In the genomic region with DNA sequence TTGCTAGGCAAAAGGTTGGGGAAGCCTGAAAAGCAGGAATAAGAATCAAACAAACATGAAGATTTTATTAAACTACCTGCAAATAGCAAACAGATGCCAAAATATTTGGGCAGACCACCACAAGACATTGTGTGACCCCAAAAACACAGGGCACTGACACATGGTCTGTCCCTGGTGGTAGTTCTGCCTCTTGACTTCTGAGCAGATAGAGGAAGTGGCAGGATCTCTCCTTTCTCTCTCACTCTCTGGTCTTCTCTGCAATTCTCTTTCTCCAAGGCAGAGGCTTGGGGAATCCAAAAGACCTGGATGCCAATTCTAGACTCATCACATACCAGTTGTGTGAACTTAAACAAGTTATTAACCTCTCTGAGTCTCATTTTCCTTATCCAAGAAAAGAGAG, we compare ENCODE assay signal across 24 cellular contexts. TPM values are rescaled to one million over a fixed set of nuclear protein-coding genes. Genes with fewer than 3 reads are reported as not detected.
A peak's percentile ranks its signal among the peaks of the same experiment; 100 is the strongest.
DNase-seq lines count a peak whose midpoint lies in the region; ATAC-seq and TF ChIP-seq lines count a peak whose summit lies in the region.
"Had no signal": no experiment of that assay in that cellular context is flagged by ENCODE, and none has a peak within 500 bp of the region (broad histone marks: within the 10 kb centered on the region; RNA-seq: fewer than 3 reads in every experiment).

No MANE protein-coding gene starts in this region.

- no peak for TF ChIP-seq CTCF in NB4 (IDR thresholded peaks at IDR 0.05; ENCODE audit: low read depth, low read length)
- TF ChIP-seq CTCF in HFFc6 (IDR thresholded peaks at IDR 0.05), result no peak

- peaks cover 14% of the 10 kb centered on the region for H3K9me3 ChIP-seq in KOPT-K1 (ENCODE audit: insufficient read depth, low read length, poor library complexity, severe bottlenecking)
- H3K9me3 ChIP-seq: SJCRH30 had no signal

- peaks cover 81 to 88% of the 10 kb centered on the region in 2 donors for H3K4me1 Mint-ChIP-seq in immature natural killer cell
- H3K4me1 Mint-ChIP-seq in stimulated activated naive B cell treated with anti-CD40 and anti-IgM and Interleukin-4, amounts not matched to agents 10 μg/mL and 1 μg/mL and 100 μg/mL, for 72 hours, result peaks cover 32 to 52% of the 10 kb centered on the region in 2 donors
- peaks cover 16% of the 10 kb centered on the region for H3K4me1 Mint-ChIP-seq in HFFc6 (ENCODE audit: low read depth)

- H3K27ac Mint-ChIP-seq in immature natural killer cell, result peak overlapping the region; percentile 43 to 90 (median 85)
- no peak overlapping the region for H3K27ac Mint-ChIP-seq in stimulated activated naive B cell treated with anti-CD40 and anti-IgM and Interleukin-4, amounts not matched to agents 10 μg/mL and 1 μg/mL and 100 μg/mL, for 72 hours
- H3K27ac Mint-ChIP-seq in HFFc6, result no peak overlapping the region

- H3K4me3 Mint-ChIP-seq in immature natural killer cell, result peak overlapping the region; percentile 4 to 41 (median 23)
- no peak overlapping the region for H3K4me3 Mint-ChIP-seq in stimulated activated naive B cell treated with anti-CD40 and anti-IgM and Interleukin-4, amounts not matched to agents 10 μg/mL and 1 μg/mL and 100 μg/mL, for 72 hours
- no peak overlapping the region for H3K4me3 Mint-ChIP-seq in HFFc6
- H3K4me3 Mint-ChIP-seq: CD4-positive, alpha-beta memory T cell; T-cell had no signal

- DNase-seq in NB4 (ENCODE audit: low read depth) (peak; percentile 19), immature natural killer cell (no peak), HFFc6 (no peak), SIG-M5 (lab: John Stamatoyannopoulos, UW) (no peak)
- no peak for DNase-seq in stimulated activated naive B cell treated with anti-CD40 and anti-IgM and Interleukin-4, amounts not matched to agents 10 μg/mL and 1 μg/mL and 100 μg/mL, for 72 hours
- DNase-seq: C1 segment of cervical spinal cord; Caco-2; CD4-positive, alpha-beta memory T cell; EL; GDM1; GOT3; HCEC 1CT; IMR-90; KG1; NCI-H2081; NCI-H2227 treated with DMSO at 0.1 percent for 48 hours; NCI-H526 treated with DMSO at 0.1 percent for 48 hours; PC-3; SJCRH30; T-cell had no signal

- peaks cover 3 to 10% (median 6%) of the 10 kb centered on the region in 3 donors for H3K36me3 Mint-ChIP-seq in immature natural killer cell
- peaks cover 3 to 5% of the 10 kb centered on the region in 2 donors for H3K36me3 Mint-ChIP-seq in stimulated activated naive B cell treated with anti-CD40 and anti-IgM and Interleukin-4, amounts not matched to agents 10 μg/mL and 1 μg/mL and 100 μg/mL, for 72 hours
- H3K36me3 Mint-ChIP-seq in HFFc6 (ENCODE audit: low read depth), result no peaks in the 10 kb centered on the region
- H3K36me3 Mint-ChIP-seq: T-cell had no signal

- no peak overlapping the region for H3K4me3 ChIP-seq in NB4 (ENCODE audit: low read depth, low read length)
- H3K4me3 ChIP-seq: SJCRH30 had no signal

- peak overlapping the region; percentile 78 for H3K27ac ChIP-seq in KOPT-K1 (ENCODE audit: low read depth, low read length, poor library complexity, severe bottlenecking)
- H3K27ac ChIP-seq: SJCRH30 had no signal

- H3K36me3 ChIP-seq in KOPT-K1 (ENCODE audit: insufficient read depth, low read length), result no peaks in the 10 kb centered on the region
- H3K36me3 ChIP-seq: SJCRH30 had no signal

- H3K9me3 Mint-ChIP-seq in immature natural killer cell, result peaks cover 0 to 2% (median 0%) of the 10 kb centered on the region in 6 donors
- peaks cover 2 to 8% of the 10 kb centered on the region in 2 donors for H3K9me3 Mint-ChIP-seq in stimulated activated naive B cell treated with anti-CD40 and anti-IgM and Interleukin-4, amounts not matched to agents 10 μg/mL and 1 μg/mL and 100 μg/mL, for 72 hours
- no peaks in the 10 kb centered on the region; the same call in 1 of the 2 replicates for H3K9me3 Mint-ChIP-seq in HFFc6
- H3K9me3 Mint-ChIP-seq: T-cell had no signal

- peaks cover 0 to 7% (median 3%) of the 10 kb centered on the region in 3 donors for H3K27me3 Mint-ChIP-seq in immature natural killer cell (ENCODE audit: low read depth in 3 of 3)
- peaks cover 29 to 33% of the 10 kb centered on the region in 2 donors for H3K27me3 Mint-ChIP-seq in stimulated activated naive B cell treated with anti-CD40 and anti-IgM and Interleukin-4, amounts not matched to agents 10 μg/mL and 1 μg/mL and 100 μg/mL, for 72 hours
- peaks cover 35% of the 10 kb centered on the region for H3K27me3 Mint-ChIP-seq in HFFc6 (ENCODE audit: insufficient read depth)

- no peak for TF ChIP-seq POLR2A in NB4 (IDR thresholded peaks at IDR 0.05; ENCODE audit: extremely low read depth, insufficient read length)

- ATAC-seq in stimulated activated naive B cell treated with anti-CD40 and anti-IgM and Interleukin-4, amounts not matched to agents 10 μg/mL and 1 μg/mL and 100 μg/mL, for 72 hours (replicated peaks), result peak; percentile 53 to 55
- ATAC-seq in GM21390 (IDR thresholded peaks at IDR 0.05; ENCODE audit: unreplicated experiment), result no peak
- ATAC-seq: PC-3, T-cell had no signal

RNA-seq across cellular contexts. Expression of a gene that starts 4.3 kb away (rescaled TPM):
- 100 to 1,000 TPM in 2 of 3 donors, 10 to 100 TPM in 1; 78.2 to 233 (median 133) TPM for polyA plus RNA-seq in immature natural killer cell
- not detected for total RNA-seq in HFFc6 (2021; fragmentation: NEBNext Ultra II Directional; extraction: Animal tissue kit (Norgen Biotek cat#: 25700))
- total RNA-seq: A673, IMR-90, NCI-H460, PC-3, SJCRH30 had no signal
- polyA plus RNA-seq: IMR-90 had no signal

RNA-seq across cellular contexts. Expression of a gene that starts 50.9 kb away (rescaled TPM):
- polyA plus RNA-seq in immature natural killer cell, result 100 to 1,000 TPM; 154 to 252 (median 250) TPM
- total RNA-seq in HFFc6 (2021; fragmentation: NEBNext Ultra II Directional; extraction: Animal tissue kit (Norgen Biotek cat#: 25700)), result under 1 TPM; 0.28 to 0.73 (median 0.37) TPM
- total RNA-seq: A673 had no signal

Comparison
In these comparisons a context has a peak if more than half of its experiments do, and no peak if none do; other contexts are left out.
1. H3K27ac Mint-ChIP-seq: peak in immature natural killer cell (6 of 6); none in stimulated activated naive B cell treated with anti-CD40 and anti-IgM and Interleukin-4, amounts not matched to agents 10 μg/mL and 1 μg/mL and 100 μg/mL, for 72 hours (single experiment) and HFFc6 (single experiment).
2. H3K4me3 Mint-ChIP-seq: peak in immature natural killer cell (5 of 5); none in stimulated activated naive B cell treated with anti-CD40 and anti-IgM and Interleukin-4, amounts not matched to agents 10 μg/mL and 1 μg/mL and 100 μg/mL, for 72 hours (0 of 2) and HFFc6 (single experiment).